10 cellular contexts compared by ENCODE assay signal in genomic region chr2:42931147-42931817, GRCh38.
DNase-seq lines count a peak whose midpoint lies in the region; ATAC-seq lines count a peak whose summit lies in the region.
"Had no signal": no experiment of that assay in that cellular context is flagged by ENCODE, and none has a peak within 500 bp of the region (broad histone marks: within the 10 kb centered on the region; RNA-seq: fewer than 3 reads in every experiment).

No MANE protein-coding gene starts in this region.

- peak overlapping the region in 2 of 11 experiments; percentile 30 to 32; a peak in 2 of 22 replicates for H3K27ac ChIP-seq in BLaER1 treated with 17β-estradiol and CSF1 and Interleukin-3, amounts not matched to agents 10 nM and 100 nM
- H3K27ac ChIP-seq in Karpas-422 (ENCODE audit: low read length) (no peak overlapping the region), mucosa of rectum (ENCODE audit: low read depth in 2 of 2, low read length in 2 of 2) (peak overlapping the region; percentile 6 to 24)

- H2AFZ ChIP-seq in Karpas-422 (ENCODE audit: low read length): no peak overlapping the region

- no peaks in the 10 kb centered on the region for H3K9me3 ChIP-seq in BLaER1 treated with 17β-estradiol and CSF1 and Interleukin-3, amounts not matched to agents 10 nM and 100 nM (replicated peaks in 1 of 11)
- H3K9me3 ChIP-seq in Karpas-422 (ENCODE audit: low read length) (no peaks in the 10 kb centered on the region), mucosa of rectum (ENCODE audit: control insufficient read depth in 2 of 2, low read length in 2 of 2) (no peaks in the 10 kb centered on the region)

- no peaks in the 10 kb centered on the region for H3K27me3 ChIP-seq in BLaER1 treated with 17β-estradiol and CSF1 and Interleukin-3, amounts not matched to agents 10 nM and 100 nM
- H3K27me3 ChIP-seq in Karpas-422 (ENCODE audit: low read length) (no peaks in the 10 kb centered on the region), mucosa of rectum (ENCODE audit: control insufficient read depth in 2 of 2, insufficient read depth in 2 of 2, low read length in 2 of 2) (no peaks in the 10 kb centered on the region)

- DNase-seq in Karpas-422 (peak; percentile 44), kidney glomerular epithelial cell (lab: John Stamatoyannopoulos, UW) (no peak), cerebellar cortex (ENCODE audit: low spot score) (no peak)
- DNase-seq: activated CD4-positive, alpha-beta T cell treated with anti-CD3 and anti-CD28 coated beads for 4 hours; NCI-H1436 treated with DMSO at 0.1 percent for 48 hours had no signal

- no peaks in the 10 kb centered on the region for H3K9me3 Mint-ChIP-seq in dendritic cell treated with granulocyte-macrophage colony-stimulating factor and Interleukin-4, amounts not matched to agents 40 ng/mL and 50 ng/mL, for 4 days

- H3K27ac Mint-ChIP-seq in dendritic cell treated with granulocyte-macrophage colony-stimulating factor and Interleukin-4, amounts not matched to agents 40 ng/mL and 50 ng/mL, for 4 days: peak overlapping the region; percentile 25

- H3K4me1 ChIP-seq in BLaER1 treated with 17β-estradiol and CSF1 and Interleukin-3, amounts not matched to agents 10 nM and 100 nM: peaks cover 53 to 98% (median 92%) of the 10 kb centered on the region in 10 experiments
- H3K4me1 ChIP-seq in Karpas-422 (ENCODE audit: low read length) (no peaks in the 10 kb centered on the region), mucosa of rectum (ENCODE audit: control insufficient read depth in 2 of 2, insufficient read depth in 2 of 2, low read length in 2 of 2) (peaks cover 54 to 55% of the 10 kb centered on the region in 2 donors)

- no peak overlapping the region for H3K4me3 ChIP-seq in BLaER1 treated with 17β-estradiol and CSF1 and Interleukin-3, amounts not matched to agents 10 nM and 100 nM
- no peak overlapping the region for H3K4me3 ChIP-seq in Karpas-422 (ENCODE audit: low read length)
- H3K4me3 ChIP-seq in mucosa of rectum (ENCODE audit: low read length in 2 of 2): no peak overlapping the region

- H3K9ac ChIP-seq in BLaER1 treated with 17β-estradiol and CSF1 and Interleukin-3, amounts not matched to agents 10 nM and 100 nM: 0 out of 22 replicates have a peak overlapping the region, but pooled peaks of 1 of the 11 experiments have one; percentile 2
- H3K9ac ChIP-seq in Karpas-422 (ENCODE audit: low read length): no peak overlapping the region
- H3K9ac ChIP-seq in mucosa of rectum (ENCODE audit: low read depth in 1 of 2, low read length in 2 of 2): peak overlapping the region; percentile 10 to 26

- H3K4me2 ChIP-seq in BLaER1 treated with 17β-estradiol and CSF1 and Interleukin-3, amounts not matched to agents 10 nM and 100 nM: peak overlapping the region; percentile 13 to 87 (median 70); a peak in 20 of 22 replicates
- no peak overlapping the region for H3K4me2 ChIP-seq in Karpas-422 (ENCODE audit: low read depth, low read length, poor library complexity, severe bottlenecking)

- no peaks in the 10 kb centered on the region for H4K20me1 ChIP-seq in BLaER1 treated with 17β-estradiol and CSF1 and Interleukin-3, amounts not matched to agents 10 nM and 100 nM
- no peaks in the 10 kb centered on the region for H4K20me1 ChIP-seq in Karpas-422 (ENCODE audit: insufficient read depth, low read depth, low read length)

- peaks cover 23% of the 10 kb centered on the region for H3K27me3 Mint-ChIP-seq in dendritic cell treated with granulocyte-macrophage colony-stimulating factor and Interleukin-4, amounts not matched to agents 40 ng/mL and 50 ng/mL, for 4 days

- no peak for ATAC-seq in HG03378 (IDR thresholded peaks at IDR 0.05; ENCODE audit: unreplicated experiment)
- no peak for ATAC-seq in HG02610 (IDR thresholded peaks at IDR 0.05; ENCODE audit: unreplicated experiment)

- H3K4me1 Mint-ChIP-seq in dendritic cell treated with granulocyte-macrophage colony-stimulating factor and Interleukin-4, amounts not matched to agents 40 ng/mL and 50 ng/mL, for 4 days (ENCODE audit: low read depth): peaks cover 44% of the 10 kb centered on the region

- no peaks in the 10 kb centered on the region for H3K9me2 ChIP-seq in Karpas-422 (replicated peaks; ENCODE audit: insufficient read depth, low read length)

- no peaks in the 10 kb centered on the region for H3K79me2 ChIP-seq in Karpas-422 (ENCODE audit: low read length)

- no peaks in the 10 kb centered on the region for H3K36me3 Mint-ChIP-seq in dendritic cell treated with granulocyte-macrophage colony-stimulating factor and Interleukin-4, amounts not matched to agents 40 ng/mL and 50 ng/mL, for 4 days (ENCODE audit: low read depth)

- intact Hi-C loops in dendritic cell treated with granulocyte-macrophage colony-stimulating factor and Interleukin-4, amounts not matched to agents 40 ng/mL and 50 ng/mL, for 4 days (cut with micrococcal nuclease): no loop called here

- H3K4me3 Mint-ChIP-seq in dendritic cell treated with granulocyte-macrophage colony-stimulating factor and Interleukin-4, amounts not matched to agents 40 ng/mL and 50 ng/mL, for 4 days: no peak overlapping the region

- no peaks in the 10 kb centered on the region for H3K36me3 ChIP-seq in BLaER1 treated with 17β-estradiol and CSF1 and Interleukin-3, amounts not matched to agents 10 nM and 100 nM
- H3K36me3 ChIP-seq in Karpas-422 (ENCODE audit: insufficient read depth, low read length) (no peaks in the 10 kb centered on the region), mucosa of rectum (ENCODE audit: control insufficient read depth in 2 of 2, insufficient read depth in 2 of 2, low read length in 2 of 2) (no peaks in the 10 kb centered on the region)
